In the genomic region with DNA sequence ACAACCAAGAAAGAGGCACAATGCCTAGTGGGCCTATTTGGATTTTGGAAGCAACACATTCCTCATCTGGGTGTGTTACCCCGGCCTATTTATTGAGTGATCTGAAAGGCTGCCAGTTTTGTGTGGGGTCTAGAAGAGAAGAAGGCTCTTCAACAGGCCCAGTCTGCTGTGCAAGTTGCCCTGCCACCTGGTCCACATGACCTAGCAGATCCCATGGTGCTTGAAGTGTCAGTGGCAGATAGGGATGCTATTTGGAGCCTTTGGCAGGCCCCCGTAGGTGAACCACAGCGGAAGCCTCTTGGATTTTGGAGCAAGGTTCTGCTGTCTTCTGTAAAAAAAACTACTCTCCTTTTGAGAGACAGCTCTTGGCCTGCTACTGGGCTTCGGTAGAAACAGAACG, we compare ENCODE assay signal across 27 cellular contexts.
"Had no signal": no experiment of that assay in that cellular context is flagged by ENCODE, and none has a peak within 500 bp of the region (broad histone marks: within the 10 kb centered on the region; RNA-seq: fewer than 3 reads in every experiment).

No MANE protein-coding gene starts in this region.

- H3K27ac ChIP-seq: colonic mucosa, coronary artery, dorsolateral prefrontal cortex, epithelial cell of prostate, esophagus muscularis mucosa, esophagus squamous epithelium, foreskin keratinocyte, gastrocnemius medialis, gastroesophageal sphincter, heart left ventricle, heart right ventricle had no signal

- FAIRE-seq: colon, endometrium, endothelial cell of umbilical vein, frontal cortex had no signal

- H3K36me3 ChIP-seq: colonic mucosa, esophagus muscularis mucosa, esophagus squamous epithelium, gastrocnemius medialis, gastroesophageal sphincter, heart left ventricle, heart right ventricle had no signal

- H3K4me1 ChIP-seq: colonic mucosa, esophagus muscularis mucosa, esophagus squamous epithelium, foreskin keratinocyte, gastrocnemius medialis, gastroesophageal sphincter, heart left ventricle, heart right ventricle had no signal

- H3K4me3 ChIP-seq: colonic mucosa, coronary artery, dorsolateral prefrontal cortex, esophagus muscularis mucosa, esophagus squamous epithelium, gastrocnemius medialis, gastroesophageal sphincter, heart left ventricle, heart right ventricle had no signal

- H3K27me3 ChIP-seq: colonic mucosa, dorsolateral prefrontal cortex, esophagus muscularis mucosa, esophagus squamous epithelium, foreskin keratinocyte, gastrocnemius medialis, gastroesophageal sphincter, heart left ventricle, heart right ventricle had no signal

- H3K9me3 ChIP-seq: colonic mucosa, esophagus muscularis mucosa, esophagus squamous epithelium, gastrocnemius medialis, gastroesophageal sphincter, heart left ventricle, heart right ventricle had no signal

- DNase-seq: colonic mucosa; cortex of kidney; dermis blood vessel endothelial cell; dorsolateral prefrontal cortex; effector CD4-positive, alpha-beta T cell; effector CD8-positive, alpha-beta T cell; effector memory CD4-positive, alpha-beta T cell; effector memory CD8-positive, alpha-beta T cell; endodermal cell; erythroblast; esophagus squamous epithelium; foreskin fibroblast; foreskin keratinocyte; foreskin melanocyte; gastrocnemius medialis; glutamatergic neuron; head of caudate nucleus; heart left ventricle; heart right ventricle had no signal
